9 cellular contexts compared by ENCODE assay signal in genomic region chr7:73738612-73739386, GRCh38. TPM values are rescaled to one million over a fixed set of nuclear protein-coding genes. Genes with fewer than 3 reads are reported as not detected.
DNase-seq lines count a peak whose midpoint lies in the region; ATAC-seq, FAIRE-seq and TF ChIP-seq lines count a peak whose summit lies in the region.
"Had no signal": no experiment of that assay in that cellular context is flagged by ENCODE, and none has a peak within 500 bp of the region (broad histone marks: within the 10 kb centered on the region; RNA-seq: fewer than 3 reads in every experiment).

Gene ABHD11, minus strand, starts transcription at chr7:73738802. Its CDS starts 32 bp downstream, at chr7:73738770.

- FAIRE-seq in keratinocyte (lab: Jason Lieb, UNC), result peak; percentile 49
- FAIRE-seq: colon had no signal

- H3K9me1 ChIP-seq in keratinocyte (ENCODE audit: control insufficient read depth, extremely low read depth, insufficient read depth, low read length), result no peaks in the 10 kb centered on the region

- peaks cover 6% of the 10 kb centered on the region for H3K79me2 ChIP-seq in keratinocyte (ENCODE audit: control insufficient read depth, insufficient read depth, low read length)

- H3K9me3 ChIP-seq in keratinocyte (ENCODE audit: control insufficient read depth, low read depth, low read length), result no peaks in the 10 kb centered on the region

- dilution Hi-C loops in keratinocyte (cut with MboI; ENCODE audit: extremely low pct_ligation_motif_present, low sequenced_read_pairs), result no loop called here

- peak within 1 kb of the TSS; percentile 91 for H3K9ac ChIP-seq in keratinocyte (ENCODE audit: control insufficient read depth, extremely low read depth, insufficient read depth, low read length)

- no peaks in the 10 kb centered on the region for H3K27me3 ChIP-seq in keratinocyte (ENCODE audit: control insufficient read depth, extremely low read depth, insufficient read depth, low read length)

- H3K4me2 ChIP-seq in keratinocyte (ENCODE audit: control insufficient read depth, extremely low read depth, insufficient read depth, low read depth, low read length), result peak within 1 kb of the TSS; percentile 97

- peak; percentile 70 for ATAC-seq in HG03378 (IDR thresholded peaks at IDR 0.05; ENCODE audit: unreplicated experiment)

- DNase-seq in AG20443 (ENCODE audit: low spot score) (peak; percentile 98), NCI-H460 (ENCODE audit: extremely low read depth, low read depth) (peak; percentile 94), cerebellar cortex (ENCODE audit: low spot score) (peak; percentile 99), keratinocyte (ENCODE audit: low read depth, low spot score) (peak; percentile 84)
- peak; percentile 99 for DNase-seq in activated CD4-positive, CD25-positive, alpha-beta regulatory T cell treated with anti-CD3 and anti-CD28 coated beads, Interleukin-2, amount 50 U/mL, for 72 hours
- DNase-seq in stimulated activated CD4-positive, alpha-beta T cell treated with anti-CD3 and anti-CD28 coated beads, Interleukin-12 subunit alpha, Interleukin-12 subunit beta, amount 100 ng/mL, for 48 hours (ENCODE audit: low read depth in 2 of 3, low spot score in 1 of 3), result peak; percentile 98 to 100 (median 98)

- peak within 1 kb of the TSS; percentile 78 for H3K27ac ChIP-seq in keratinocyte (ENCODE audit: control insufficient read depth, insufficient read depth, low read length)

- peaks cover 5 to 10% of the 10 kb centered on the region in 2 experiments for H3K36me3 ChIP-seq in keratinocyte (ENCODE audit: control insufficient read depth in 2 of 2, extremely low read depth in 1 of 2, insufficient read depth in 2 of 2, low read length in 2 of 2)

- peak within 1 kb of the TSS; percentile 82 to 87 (median 83) for H3K4me3 ChIP-seq in keratinocyte (ENCODE audit: control insufficient read depth in 2 of 3, extremely low read depth in 1 of 3, insufficient read depth in 2 of 3, low read depth in 1 of 3, low read length in 3 of 3)

- H2AFZ ChIP-seq in keratinocyte (ENCODE audit: control insufficient read depth, low read length), result peak within 1 kb of the TSS; percentile 91

- H4K20me1 ChIP-seq in keratinocyte (ENCODE audit: control insufficient read depth, extremely low read depth, insufficient read depth, low read length), result peaks cover 2% of the 10 kb centered on the region

- TF ChIP-seq CTCF in keratinocyte (optimal IDR thresholded peaks at IDR 0.05 in 1 of 3, IDR thresholded peaks at IDR 0.05 in 1 of 3, conservative IDR thresholded peaks at IDR 0.05 in 1 of 3; ENCODE audit: extremely low read depth in 1 of 3, insufficient read depth in 2 of 3, low read length in 3 of 3), result no peak

- H3K4me1 ChIP-seq in keratinocyte (ENCODE audit: control insufficient read depth, extremely low read depth, insufficient read depth, low read length), result peaks cover 20% of the 10 kb centered on the region

- TF ChIP-seq POLR2A in GM19099 (IDR thresholded peaks at IDR 0.05; ENCODE audit: extremely low read depth, insufficient read length, low read depth), result peak; percentile 73

RNA-seq across cellular contexts. Expression of gene ABHD11, which starts in this region (rescaled TPM):
- 9.6 and 10.7 TPM in 2 replicates for total RNA-seq in NCI-H460 (2014; rRNA removed; shearing (Covaris generic))
- 54.5 and 69.7 TPM in 2 replicates for polyA plus RNA-seq in NCI-H460 (2014; cell fraction: nucleus; rRNA removed)
- polyA plus RNA-seq in keratinocyte, result 11.3 to 15.2 TPM (median 11.5 TPM) in 3 replicates
- polyA plus RNA-seq in keratinocyte (2011; ENCODE audit: low read depth), result 2.2 TPM
- 8.3 and 11.7 TPM in 2 replicates for polyA plus RNA-seq in keratinocyte (2011; cell fraction: cytosol; rRNA removed)
- polyA plus RNA-seq in keratinocyte (2011; cell fraction: nucleus; rRNA removed), result 9.6 and 10.1 TPM in 2 replicates
- 6.1 and 13.7 TPM in 2 replicates for polyA plus RNA-seq in keratinocyte (2012; ENCODE audit: low replicate concordance)
- polyA minus RNA-seq in keratinocyte, result 5.4 to 26.4 TPM (median 6.7 TPM) in 3 replicates
- polyA minus RNA-seq in keratinocyte (2011; cell fraction: cytosol; rRNA and poly(A)+ RNA removed), result 3.8 TPM
- polyA minus RNA-seq in keratinocyte (2011; cell fraction: nucleus; rRNA and poly(A)+ RNA removed), result 4.7 and 4.8 TPM in 2 replicates

Comparison
In these comparisons a context has a peak if more than half of its experiments do, and no peak if none do; other contexts are left out.
1. Peak in every context shown above with its lines: DNase-seq, ATAC-seq, H3K4me3 ChIP-seq and H3K27ac ChIP-seq.